1 cellular context compared by ENCODE assay signal in the genomic region with DNA sequence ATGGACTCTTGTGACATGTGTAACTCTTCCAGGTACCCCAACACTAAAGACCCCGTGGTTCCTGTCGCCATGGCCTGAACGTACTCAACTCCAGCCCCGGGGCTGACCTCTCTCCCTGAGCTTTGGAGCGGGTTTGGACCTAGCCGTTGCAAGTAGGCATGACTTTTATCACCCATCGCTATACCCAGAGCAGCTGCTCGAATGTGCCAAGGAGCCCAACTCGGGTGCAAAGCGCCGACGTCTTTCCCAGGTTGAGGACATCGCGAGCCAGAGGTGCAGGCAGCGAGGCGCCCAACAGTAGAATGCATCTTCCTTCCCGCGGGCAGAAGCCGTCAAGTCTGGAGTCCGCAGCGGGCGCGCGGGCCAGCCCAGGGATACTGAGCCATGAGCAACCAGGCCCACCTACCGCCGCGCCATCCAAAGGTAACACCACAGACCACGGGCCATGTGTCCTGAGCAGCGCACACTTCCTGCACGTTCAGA.
TF ChIP-seq lines count a peak whose summit lies in the region.

No MANE protein-coding gene starts in this region.

TF ChIP-seq in endothelial cell of umbilical vein, 7 proteins besides CTCF, POLR2A, EP300 and RAD21:
- TF ChIP-seq GATA2 (IDR thresholded peaks at IDR 0.05; ENCODE audit: insufficient read depth, insufficient read length, low read depth, low read length) = no peak
- peak; percentile 27 for TF ChIP-seq EZH2 (IDR thresholded peaks at IDR 0.05; ENCODE audit: borderline replicate concordance, low read depth, low read length, severe bottlenecking)
